1 cellular context compared by ENCODE assay signal in the genomic region with DNA sequence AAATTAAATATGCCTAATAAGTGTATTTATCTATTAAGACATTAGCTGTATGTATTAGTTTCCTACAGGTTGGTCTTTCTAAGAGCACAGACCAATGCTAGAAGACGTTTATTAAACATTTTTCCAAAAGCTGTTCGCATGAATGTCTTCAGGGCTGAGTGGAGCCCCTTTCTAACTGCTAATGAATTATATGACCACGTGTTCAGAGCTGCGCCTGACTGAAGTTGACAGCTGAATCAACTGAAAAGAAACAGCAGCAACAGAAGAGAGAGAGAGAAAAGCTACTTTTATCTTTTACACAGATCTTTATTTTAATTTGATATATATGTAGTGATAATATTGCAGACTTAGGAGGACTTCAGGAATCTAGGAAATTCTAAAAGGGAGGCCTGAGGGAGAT.
TF ChIP-seq lines count a peak whose summit lies in the region.

No MANE protein-coding gene starts in this region.

TF ChIP-seq in SK-N-SH treated with all-trans-retinoic acid at 6 μM for 48 hours, 23 proteins besides CTCF, POLR2A, EP300 and RAD21 (continued from another document):
- TF ChIP-seq TOX (CRISPR knock-in tag; IDR thresholded peaks at IDR 0.05; ENCODE audit: borderline replicate concordance) (no peak), SNAI2 (CRISPR knock-in tag; IDR thresholded peaks at IDR 0.05) (no peak), RARB (CRISPR knock-in tag; IDR thresholded peaks at IDR 0.05) (no peak)
- TF ChIP-seq, protein P1, sequence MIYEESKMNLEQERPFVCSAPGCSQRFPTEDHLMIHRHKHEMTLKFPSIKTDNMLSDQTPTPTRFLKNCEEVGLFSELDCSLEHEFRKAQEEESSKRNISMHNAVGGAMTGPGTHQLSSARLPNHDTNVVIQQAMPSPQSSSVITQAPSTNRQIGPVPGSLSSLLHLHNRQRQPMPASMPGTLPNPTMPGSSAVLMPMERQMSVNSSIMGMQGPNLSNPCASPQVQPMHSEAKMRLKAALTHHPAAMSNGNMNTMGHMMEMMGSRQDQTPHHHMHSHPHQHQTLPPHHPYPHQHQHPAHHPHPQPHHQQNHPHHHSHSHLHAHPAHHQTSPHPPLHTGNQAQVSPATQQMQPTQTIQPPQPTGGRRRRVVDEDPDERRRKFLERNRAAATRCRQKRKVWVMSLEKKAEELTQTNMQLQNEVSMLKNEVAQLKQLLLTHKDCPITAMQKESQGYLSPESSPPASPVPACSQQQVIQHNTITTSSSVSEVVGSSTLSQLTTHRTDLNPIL (CRISPR knock-in tag; IDR thresholded peaks at IDR 0.05; ENCODE audit: low read depth) = no peak
